Comparison of ENCODE assay signal across 1 cellular context in genomic region chr1:61141288-61142044, GRCh38.
TF ChIP-seq lines count a peak whose summit lies in the region.

No MANE protein-coding gene starts in this region.

TF ChIP-seq in HepG2, 621 proteins besides CTCF, POLR2A, EP300 and RAD21 (continued from another document):
- TF ChIP-seq ZBTB39 (CRISPR knock-in tag; IDR thresholded peaks at IDR 0.05) (no peak), ADNP (CRISPR knock-in tag; IDR thresholded peaks at IDR 0.05) (no peak), SNAI1 (CRISPR knock-in tag; IDR thresholded peaks at IDR 0.05; ENCODE audit: borderline replicate concordance) (no peak), ZSCAN25 (CRISPR knock-in tag; IDR thresholded peaks at IDR 0.05) (no peak), MAX (IDR thresholded peaks at IDR 0.05) (no peak), ZBTB33 (CRISPR knock-in tag; IDR thresholded peaks at IDR 0.05) (peak; percentile 97), MYC (CRISPR knock-in tag; IDR thresholded peaks at IDR 0.05; ENCODE audit: borderline replicate concordance) (no peak), CHD2 (IDR thresholded peaks at IDR 0.05; ENCODE audit: low read depth, low read length) (no peak), FOXA1 (IDR thresholded peaks at IDR 0.05) (no peak), FOXA1 (CRISPR knock-in tag; IDR thresholded peaks at IDR 0.05) (peak; percentile 40; the same call in 1 of the 2 replicates), SETDB1 (CRISPR knock-in tag; IDR thresholded peaks at IDR 0.05; ENCODE audit: borderline replicate concordance) (no peak), ZC3H13 (CRISPR knock-in tag; IDR thresholded peaks at IDR 0.05) (no peak), CEBPG (CRISPR knock-in tag; IDR thresholded peaks at IDR 0.05) (peak; percentile 66), SIN3A (IDR thresholded peaks at IDR 0.05; ENCODE audit: borderline replicate concordance, low read depth, low read length) (no peak), E2F1 (CRISPR knock-in tag; IDR thresholded peaks at IDR 0.05) (no peak)
